ENCODE assay signal across 1 cellular context in the genomic region with DNA sequence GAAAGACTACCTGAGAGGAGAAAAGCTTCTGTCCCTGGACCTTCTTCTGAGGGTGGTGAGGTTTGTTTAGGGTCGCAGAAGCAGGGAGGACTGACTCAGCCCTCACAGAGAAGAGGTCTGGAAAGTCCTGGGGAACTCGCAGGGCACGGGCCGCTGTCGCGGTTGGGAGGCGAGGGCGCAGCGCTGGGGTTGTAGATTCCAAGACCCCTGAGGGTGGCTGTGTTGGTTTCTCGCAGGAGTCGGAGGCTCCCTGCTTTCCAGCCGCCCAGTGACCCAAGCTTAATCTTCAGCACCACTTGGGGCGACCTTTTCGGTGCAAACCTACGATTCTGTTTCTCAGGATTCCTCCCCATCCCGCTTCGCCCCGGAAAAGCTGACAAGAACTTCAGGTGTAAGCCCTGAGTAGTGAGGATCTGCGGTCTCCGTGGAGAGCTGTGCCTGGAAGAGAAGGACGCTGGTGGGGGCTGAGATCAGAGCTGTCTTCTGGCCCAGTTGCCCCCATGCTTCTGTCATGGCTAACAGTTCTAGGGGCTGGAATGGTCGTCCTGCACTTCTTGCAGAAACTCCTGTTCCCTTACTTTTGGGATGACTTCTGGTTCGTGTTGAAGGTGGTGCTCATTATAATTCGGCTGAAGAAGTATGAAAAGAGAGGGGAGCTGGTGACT.
TF ChIP-seq lines count a peak whose summit lies in the region.

No MANE protein-coding gene starts in this region.

TF ChIP-seq in IMR-90, 13 proteins besides CTCF, POLR2A, EP300 and RAD21:
- no peak for TF ChIP-seq BHLHE40 (IDR thresholded peaks at IDR 0.05; ENCODE audit: low read depth, low read length)
- TF ChIP-seq, protein P1, sequence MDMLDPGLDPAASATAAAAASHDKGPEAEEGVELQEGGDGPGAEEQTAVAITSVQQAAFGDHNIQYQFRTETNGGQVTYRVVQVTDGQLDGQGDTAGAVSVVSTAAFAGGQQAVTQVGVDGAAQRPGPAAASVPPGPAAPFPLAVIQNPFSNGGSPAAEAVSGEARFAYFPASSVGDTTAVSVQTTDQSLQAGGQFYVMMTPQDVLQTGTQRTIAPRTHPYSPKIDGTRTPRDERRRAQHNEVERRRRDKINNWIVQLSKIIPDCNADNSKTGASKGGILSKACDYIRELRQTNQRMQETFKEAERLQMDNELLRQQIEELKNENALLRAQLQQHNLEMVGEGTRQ (IDR thresholded peaks at IDR 0.05; ENCODE audit: low read depth, low read length): no peak
- no peak for TF ChIP-seq CHD1 (IDR thresholded peaks at IDR 0.05; ENCODE audit: low read depth, low read length)
- no peak for TF ChIP-seq MAFK (IDR thresholded peaks at IDR 0.05; ENCODE audit: low read depth, low read length)
- no peak for TF ChIP-seq RFX5 (IDR thresholded peaks at IDR 0.05; ENCODE audit: low read depth, low read length)
- TF ChIP-seq NFE2L2 (IDR thresholded peaks at IDR 0.05; ENCODE audit: low read depth, low read length): no peak
- TF ChIP-seq SMC3 (IDR thresholded peaks at IDR 0.05; ENCODE audit: low read depth, low read length): no peak
- TF ChIP-seq RCOR1 (IDR thresholded peaks at IDR 0.05; ENCODE audit: insufficient replicate concordance, low read length): no peak
- TF ChIP-seq FOS (IDR thresholded peaks at IDR 0.05; ENCODE audit: low read depth, low read length): no peak
